Comparison of ENCODE assay signal across 20 cellular contexts in the genomic region with DNA sequence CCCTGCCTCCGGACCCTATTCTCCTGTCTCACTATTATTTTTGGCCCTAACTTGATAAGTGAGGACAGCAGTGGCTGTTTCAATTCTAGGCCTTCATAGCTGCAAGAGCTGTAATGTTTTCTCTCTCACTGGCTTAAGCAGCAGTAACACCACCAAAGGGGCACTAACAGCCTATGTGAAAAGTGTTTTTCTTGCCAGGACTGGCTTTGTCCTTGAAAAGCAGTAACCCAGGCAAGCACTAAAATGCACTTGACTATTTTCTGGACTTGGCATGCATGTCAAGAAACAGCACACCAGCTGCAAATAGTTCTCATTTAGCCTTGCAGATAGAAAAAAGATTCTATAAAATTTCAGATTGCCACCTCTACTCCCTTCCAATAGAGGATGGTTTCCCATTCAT.
"Had no signal": no experiment of that assay in that cellular context is flagged by ENCODE, and none has a peak within 500 bp of the region (broad histone marks: within the 10 kb centered on the region; RNA-seq: fewer than 3 reads in every experiment).

No MANE protein-coding gene starts in this region.

- ATAC-seq: activated CD8-positive, alpha-beta T cell treated with anti-CD3 and anti-CD28 coated beads, Interleukin-2, amount 10 ng/mL, durations not matched to agents 7 days and 5 days; PC-3; SK-N-SH treated with all-trans-retinoic acid at 6 μM for 48 hours; WTC11 had no signal

- DNase-seq: activated CD4-positive, alpha-beta T cell treated with anti-CD3 and anti-CD28 coated beads for 48 hours; activated CD4-positive, alpha-beta T cell treated with anti-CD3 and anti-CD28 coated beads, Interleukin-2, amount 50 U/mL, for 4 hours; activated CD4-positive, CD25-positive, alpha-beta regulatory T cell treated with anti-CD3 and anti-CD28 coated beads, Interleukin-2, amount 50 U/mL, for 72 hours; activated CD8-positive, alpha-beta memory T cell treated with anti-CD3 and anti-CD28 coated beads, Interleukin-2, amount 50 U/mL, for 48 hours; activated CD8-positive, alpha-beta T cell treated with anti-CD3 and anti-CD28 coated beads, Interleukin-2, amount 10 ng/mL, durations not matched to agents 7 days and 5 days; activated naive CD4-positive, alpha-beta T cell treated with anti-CD3 and anti-CD28 coated beads, Interleukin-2, amount 50 U/mL, for 16 hours; activated naive CD8-positive, alpha-beta T cell treated with anti-CD3 and anti-CD28 coated beads, Interleukin-2, amount 10 ng/mL, durations not matched to agents 7 days and 5 days; activated T-cell treated with anti-CD3 and anti-CD28 coated beads, Interleukin-2, amount 50 U/mL, for 1 hour; aorta; Karpas-422; MM.1S; NCI-H1930; NCI-H345; NCI-H510A treated with DMSO at 0.1 percent for 48 hours; NCI-H69; PC-3; SHP77; SW 1271 had no signal
